ENCODE assay signal across 17 cellular contexts in genomic region chr6:25830461-25830860, GRCh38. TPM values are rescaled to one million over a fixed set of nuclear protein-coding genes. Genes with fewer than 3 reads are reported as not detected.
DNase-seq lines count a peak whose midpoint lies in the region; ATAC-seq and TF ChIP-seq lines count a peak whose summit lies in the region.
"Had no signal": no experiment of that assay in that cellular context is flagged by ENCODE, and none has a peak within 500 bp of the region (broad histone marks: within the 10 kb centered on the region; RNA-seq: fewer than 3 reads in every experiment).

No MANE protein-coding gene starts in this region.

- H3K27ac Mint-ChIP-seq in nephron (peak overlapping the region in 2 of 3 experiments; percentile 65), immature natural killer cell (no peak overlapping the region), neural progenitor cell (no peak overlapping the region)
- H3K27ac Mint-ChIP-seq: CD4-positive, alpha-beta T cell; GM23338; HFFc6 had no signal

- H3K9me3 ChIP-seq in endocrine pancreas (ENCODE audit: control insufficient read depth, low read length) (no peaks in the 10 kb centered on the region), neural progenitor cell (ENCODE audit: low read depth) (no peaks in the 10 kb centered on the region)
- H3K9me3 ChIP-seq: Caco-2 had no signal

- H3K27ac ChIP-seq in neural progenitor cell = no peak overlapping the region
- H3K27ac ChIP-seq: C4-2B had no signal

- no peaks in the 10 kb centered on the region for H3K27me3 ChIP-seq in endocrine pancreas (ENCODE audit: control insufficient read depth, insufficient read depth, low read length)
- no peaks in the 10 kb centered on the region for H3K27me3 ChIP-seq in neural progenitor cell

- no peaks in the 10 kb centered on the region for H3F3A ChIP-seq in neural progenitor cell (ENCODE audit: low read depth)

- H3K79me2 ChIP-seq in neural progenitor cell (ENCODE audit: low read depth) = no peaks in the 10 kb centered on the region

- in situ Hi-C loops in ACHN (cut with HindIII; ENCODE audit: low pct_ligation_motif_present, low pct_unique_long_range_greater_than_20kb, low sequenced_read_pairs) = no loop called here

- no peaks in the 10 kb centered on the region for H3K27me3 Mint-ChIP-seq in nephron (ENCODE audit: low read depth)
- peaks cover 0 to 3% (median 2%) of the 10 kb centered on the region in 3 donors for H3K27me3 Mint-ChIP-seq in immature natural killer cell (ENCODE audit: low read depth in 3 of 3)
- no peaks in the 10 kb centered on the region for H3K27me3 Mint-ChIP-seq in neural progenitor cell (ENCODE audit: insufficient read depth, low read depth)

- H3K4me1 ChIP-seq in endocrine pancreas (ENCODE audit: control insufficient read depth, insufficient read depth, low read length) = no peaks in the 10 kb centered on the region
- no peaks in the 10 kb centered on the region for H3K4me1 ChIP-seq in neural progenitor cell

- H3K36me3 ChIP-seq in endocrine pancreas (ENCODE audit: control insufficient read depth, insufficient read depth, low read length) (no peaks in the 10 kb centered on the region), neural progenitor cell (no peaks in the 10 kb centered on the region)

- H2AFZ ChIP-seq in neural progenitor cell (replicated peaks) = no peak overlapping the region
- H2AFZ ChIP-seq: GM23338 had no signal

- H3K4me3 ChIP-seq in endocrine pancreas (ENCODE audit: control insufficient read depth, insufficient read depth, low read length) = peak overlapping the region; percentile 48
- no peak overlapping the region for H3K4me3 ChIP-seq in neural progenitor cell
- H3K4me3 ChIP-seq: GM23338 had no signal

- no peaks in the 10 kb centered on the region for H4K20me1 ChIP-seq in neural progenitor cell (ENCODE audit: low read depth)

- H3K36me3 Mint-ChIP-seq in nephron (ENCODE audit: low read depth) (no peaks in the 10 kb centered on the region), immature natural killer cell (no peaks in the 10 kb centered on the region), neural progenitor cell (no peaks in the 10 kb centered on the region)

- H3K9me3 Mint-ChIP-seq in nephron (no peaks in the 10 kb centered on the region), immature natural killer cell (peaks cover 0 to 6% (median 2%) of the 10 kb centered on the region in 6 donors), neural progenitor cell (no peaks in the 10 kb centered on the region)
- H3K9me3 Mint-ChIP-seq: GM23338, HFFc6 had no signal

- H3K4me3 Mint-ChIP-seq in nephron = peak overlapping the region in 1 of 3 experiments; percentile 14
- H3K4me3 Mint-ChIP-seq in immature natural killer cell = no peak overlapping the region
- H3K4me3 Mint-ChIP-seq in neural progenitor cell = no peak overlapping the region
- H3K4me3 Mint-ChIP-seq: CD4-positive, alpha-beta T cell; GM23338; HFFc6 had no signal

- H3K4me2 ChIP-seq in neural progenitor cell = no peak overlapping the region
- H3K4me2 ChIP-seq: GM23338 had no signal

- DNase-seq in ACHN = peak; percentile 49
- no peak for DNase-seq in left lobe of liver (ENCODE audit: low spot score)
- DNase-seq in activated naive CD4-positive, alpha-beta T cell treated with Interleukin-2 at 50 U/mL for 16 hours = no peak
- no peak for DNase-seq in immature natural killer cell
- no peak for DNase-seq in neural progenitor cell (ENCODE audit: low spot score)
- DNase-seq: AML-193; Caco-2; CD4-positive, alpha-beta T cell; H7; HFFc6 had no signal

- peak; percentile 64 for ATAC-seq in left lobe of liver
- ATAC-seq: GM23338, HCT116 had no signal

- H3K4me1 Mint-ChIP-seq in nephron (no peaks in the 10 kb centered on the region), immature natural killer cell (no peaks in the 10 kb centered on the region), neural progenitor cell (peaks cover 2% of the 10 kb centered on the region)

- TF ChIP-seq CTCF in nephron (IDR thresholded peaks at IDR 0.05; ENCODE audit: unreplicated experiment in 3 of 3) (no peak), neural progenitor cell (IDR thresholded peaks at IDR 0.05) (no peak)

- H3K9ac ChIP-seq in endocrine pancreas (ENCODE audit: control insufficient read depth, insufficient read depth, low read length) = no peak overlapping the region
- no peak overlapping the region for H3K9ac ChIP-seq in neural progenitor cell

RNA-seq across cellular contexts. Expression of gene SLC17A1, which starts 1.4 kb away (rescaled TPM):
- total RNA-seq in left lobe of liver (8.7 TPM), neural progenitor cell (ENCODE audit: low replicate concordance) (not detected in 2 replicates)
- not detected for polyA plus RNA-seq in immature natural killer cell
- total RNA-seq: A172; Caco-2; CD4-positive, alpha-beta T cell; GM23338; H7; HFFc6 had no signal
- polyA plus RNA-seq: BJ, GM23338 had no signal

RNA-seq across cellular contexts. Expression of gene SLC17A3, which starts 43.6 kb away (rescaled TPM):
- 10.4 TPM for total RNA-seq in left lobe of liver
- polyA plus RNA-seq in immature natural killer cell = not detected
- total RNA-seq in neural progenitor cell (ENCODE audit: low replicate concordance) = not detected in 2 replicates
- total RNA-seq: A172, Caco-2, GM23338, H7, HFFc6 had no signal
- polyA plus RNA-seq: BJ, GM23338 had no signal

Comparison
In these comparisons a context has a peak if more than half of its experiments do, and no peak if none do; other contexts are left out.
1. H3K27ac Mint-ChIP-seq: peak in nephron (2 of 3); none in immature natural killer cell (0 of 6) and neural progenitor cell (single experiment).
2. RNA of gene SLC17A3, which starts 43.6 kb away (total RNA-seq): 10.4 TPM in left lobe of liver (single experiment); not detected in neural progenitor cell; every median in the first group is over 10 times any median in the second.